Comparison of ENCODE assay signal across 23 cellular contexts in genomic region chr7:4233146-4233545, GRCh38.
"Had no signal": no experiment of that assay in that cellular context is flagged by ENCODE, and none has a peak within 500 bp of the region (broad histone marks: within the 10 kb centered on the region; RNA-seq: fewer than 3 reads in every experiment).

No MANE protein-coding gene starts in this region.

- DNase-seq: hypothalamus; immature natural killer cell; kidney; left ventricle myocardium inferior; naive thymus-derived CD8-positive, alpha-beta T cell; occipital lobe; right cardiac atrium; stimulated activated CD4-positive, alpha-beta T cell treated with anti-CD3 and anti-CD28 coated beads, Interleukin-12 subunit alpha, Interleukin-12 subunit beta, amount 100 ng/mL, for 4 hours; stimulated activated CD4-positive, alpha-beta T cell treated with anti-CD3 and anti-CD28 coated beads, Interleukin-15, amount 100 ng/mL, for 24 hours; stimulated activated CD4-positive, alpha-beta T cell treated with anti-CD3 and anti-CD28 coated beads, Interleukin-2, amount 100 ng/mL, for 24 hours; stimulated activated CD4-positive, alpha-beta T cell treated with anti-CD3 and anti-CD28 coated beads, Interleukin-4, amount 100 ng/mL, for 1 hour; stimulated activated naive B cell treated with anti-CD40 and anti-IgM and Interleukin-4, amounts not matched to agents 10 μg/mL and 1 μg/mL and 100 μg/mL, for 72 hours; stimulated activated naive CD8-positive, alpha-beta T cell treated with anti-CD3 and anti-CD28 coated beads, Interleukin-15, Interleukin-2, amounts not matched to agents 100 U/mL and 50 U/mL, for 24 hours; stomach; testis; thyroid gland; trophoblast cell; upper lobe of right lung had no signal

- H3K79me2 ChIP-seq: parathyroid adenoma had no signal

- H3K27ac ChIP-seq: heart left ventricle, left ventricle myocardium inferior, neural progenitor cell, neutrophil, parathyroid adenoma, stomach, testis, thyroid gland, upper lobe of right lung had no signal

- H3K36me3 ChIP-seq: heart left ventricle, left ventricle myocardium inferior, neural progenitor cell, neutrophil, stomach, thyroid gland, upper lobe of right lung had no signal

- H3K4me1 ChIP-seq: heart left ventricle, left ventricle myocardium inferior, neural progenitor cell, parathyroid adenoma, stomach, testis, thyroid gland, upper lobe of right lung had no signal

- H2AFZ ChIP-seq: neural progenitor cell, parathyroid adenoma had no signal

- H3K27me3 ChIP-seq: heart left ventricle, neural progenitor cell, neutrophil, stomach, testis, thyroid gland, upper lobe of right lung had no signal

- H3K4me3 ChIP-seq: heart left ventricle, left ventricle myocardium inferior, lung, neural progenitor cell, stomach, testis, thyroid gland, upper lobe of right lung had no signal

- H3K4me2 ChIP-seq: neural progenitor cell had no signal

- H3K9me3 ChIP-seq: heart left ventricle, left ventricle myocardium inferior, neutrophil, stomach, testis, thyroid gland, upper lobe of right lung had no signal

- H3K9ac ChIP-seq: neural progenitor cell, parathyroid adenoma had no signal

- ATAC-seq: heart left ventricle; naive thymus-derived CD8-positive, alpha-beta T cell; right cardiac atrium; stimulated activated naive B cell treated with anti-CD40 and anti-IgM and Interleukin-4, amounts not matched to agents 10 μg/mL and 1 μg/mL and 100 μg/mL, for 72 hours; stimulated activated naive CD8-positive, alpha-beta T cell treated with anti-CD3 and anti-CD28 coated beads, Interleukin-15, Interleukin-2, amounts not matched to agents 100 U/mL and 50 U/mL, for 24 hours; upper lobe of right lung had no signal
